In genomic region chr12:106980944-106981343, GRCh38 we compare ENCODE assay signal across 1 cellular context.
TF ChIP-seq lines count a peak whose summit lies in the region.

No MANE protein-coding gene starts in this region.

TF ChIP-seq in K562, 482 proteins besides CTCF, POLR2A, EP300 and RAD21:
- 0 out of 2 replicates have a peak, but pooled peaks have one; percentile 42 for TF ChIP-seq POLR2G (IDR thresholded peaks at IDR 0.05; ENCODE audit: low read depth, low read length)
- TF ChIP-seq ZNF408 (CRISPR knock-in tag; IDR thresholded peaks at IDR 0.05; ENCODE audit: low read depth), result no peak
- TF ChIP-seq HMG20B (CRISPR knock-in tag; IDR thresholded peaks at IDR 0.05), result no peak
- TF ChIP-seq RNF2 (IDR thresholded peaks at IDR 0.05), result no peak
- no peak for TF ChIP-seq PATZ1 (CRISPR knock-in tag; IDR thresholded peaks at IDR 0.05; ENCODE audit: borderline replicate concordance)
- TF ChIP-seq MYBL2 (IDR thresholded peaks at IDR 0.05; ENCODE audit: low read depth), result no peak
- TF ChIP-seq MYBL2 (CRISPR knock-in tag; IDR thresholded peaks at IDR 0.05; ENCODE audit: borderline replicate concordance), result no peak
- 0 out of 2 replicates have a peak, but pooled peaks have one; percentile 22 for TF ChIP-seq EGR1 (conservative IDR thresholded peaks at IDR 0.05)
- no peak for TF ChIP-seq MCM5 (IDR thresholded peaks at IDR 0.05; ENCODE audit: low read depth)
- TF ChIP-seq ATF3 (IDR thresholded peaks at IDR 0.05), result no peak
- TF ChIP-seq ATF3 (CRISPR knock-in tag; conservative IDR thresholded peaks at IDR 0.05), result no peak
- no peak for TF ChIP-seq HIVEP1 (CRISPR knock-in tag; IDR thresholded peaks at IDR 0.05)
- no peak for TF ChIP-seq E2F6 (IDR thresholded peaks at IDR 0.05; ENCODE audit: borderline replicate concordance in 1 of 2, extremely low read depth in 1 of 2, insufficient read depth in 1 of 2, insufficient read length in 1 of 2, low read depth in 1 of 2, low read length in 1 of 2, poor library complexity in 1 of 2, severe bottlenecking in 1 of 2)
- TF ChIP-seq E2F1 (CRISPR knock-in tag; IDR thresholded peaks at IDR 0.05), result no peak
- TF ChIP-seq EWSR1 (IDR thresholded peaks at IDR 0.05; ENCODE audit: borderline replicate concordance, low read depth, partially characterized antibody), result no peak
- no peak for TF ChIP-seq TSHZ1 (CRISPR knock-in tag; IDR thresholded peaks at IDR 0.05)
- no peak for TF ChIP-seq TEAD1 (CRISPR knock-in tag; IDR thresholded peaks at IDR 0.05)
